In genomic region chr11:8336356-8337114, GRCh38 we compare ENCODE assay signal across 16 cellular contexts.
DNase-seq lines count a peak whose midpoint lies in the region; ATAC-seq, FAIRE-seq and TF ChIP-seq lines count a peak whose summit lies in the region.
"Had no signal": no experiment of that assay in that cellular context is flagged by ENCODE, and none has a peak within 500 bp of the region (broad histone marks: within the 10 kb centered on the region; RNA-seq: fewer than 3 reads in every experiment).

No MANE protein-coding gene starts in this region.

- H3K4ac ChIP-seq in H1 (replicated peaks; ENCODE audit: insufficient read length, low read depth, low read length) (no peak overlapping the region), mesendoderm (ENCODE audit: low read depth, low read length) (no peak overlapping the region)

- H3K36me3 Mint-ChIP-seq in GM23338 (ENCODE audit: low read depth) = no peaks in the 10 kb centered on the region
- H3K36me3 Mint-ChIP-seq in T-helper 2 cell treated with Interferon-gamma antibody and Interleukin-4, amounts not matched to agents 5 μg/mL and 100 μg/mL, for 36 hours (ENCODE audit: low read depth) = no peaks in the 10 kb centered on the region
- H3K36me3 Mint-ChIP-seq: IgD-negative memory B cell had no signal

- no peaks in the 10 kb centered on the region for H3K79me2 ChIP-seq in GM23338 (replicated peaks; ENCODE audit: insufficient read depth)
- no peaks in the 10 kb centered on the region for H3K79me2 ChIP-seq in H1 (ENCODE audit: control insufficient read depth in 1 of 2, insufficient read depth in 2 of 2, low read length in 2 of 2)
- H3K79me2 ChIP-seq in mesendoderm (ENCODE audit: control insufficient read depth, insufficient read depth, low read length) = no peaks in the 10 kb centered on the region

- peaks cover 25% of the 10 kb centered on the region for H3K4me1 Mint-ChIP-seq in GM23338
- H3K4me1 Mint-ChIP-seq in T-helper 2 cell treated with Interferon-gamma antibody and Interleukin-4, amounts not matched to agents 5 μg/mL and 100 μg/mL, for 36 hours (ENCODE audit: low read depth) = no peaks in the 10 kb centered on the region

- 86% methylated on average over 16 of the region's 16 CpGs; no CpG with 5 or more reads in 1 of the 2 experiments for WGBS in H1 (ENCODE audit: extremely low coverage in 1 of 2, insufficient coverage in 1 of 2, insufficient read length in 1 of 2, insufficient replicate concordance in 2 of 2, low coverage in 1 of 2, low lambda C conversion rate in 2 of 2, missing lambda C conversion rate in 1 of 2), 2 experiments
- no CpG with 5 or more reads among the region's 16 CpGs for WGBS in mesendoderm (ENCODE audit: extremely low coverage, insufficient coverage, low lambda C conversion rate)

- H3K4me3 ChIP-seq in GM23338 (no peak overlapping the region), NT2/D1 (ENCODE audit: insufficient read length, low read depth) (no peak overlapping the region), H1 (ENCODE audit: extremely low read depth in 1 of 4, insufficient read depth in 2 of 4, low read depth in 3 of 4, low read length in 4 of 4) (no peak overlapping the region), mesendoderm (ENCODE audit: low read length) (no peak overlapping the region)

- no peak overlapping the region for H3K23ac ChIP-seq in H1 (ENCODE audit: insufficient read length)
- no peak overlapping the region for H3K23ac ChIP-seq in mesendoderm (ENCODE audit: low read length)

- no peak for TF ChIP-seq EP300 in H1 (IDR thresholded peaks at IDR 0.05; ENCODE audit: borderline replicate concordance in 1 of 2, low read depth in 2 of 2, low read length in 2 of 2)

- H3K36me3 ChIP-seq in GM23338 (ENCODE audit: insufficient read depth) = no peaks in the 10 kb centered on the region
- no peaks in the 10 kb centered on the region for H3K36me3 ChIP-seq in NT2/D1 (ENCODE audit: insufficient read depth, insufficient read length, low read length)
- no peaks in the 10 kb centered on the region for H3K36me3 ChIP-seq in H1 (ENCODE audit: control insufficient read depth in 2 of 4, insufficient read depth in 4 of 4, low read length in 3 of 4)
- no peaks in the 10 kb centered on the region for H3K36me3 ChIP-seq in mesendoderm (ENCODE audit: control insufficient read depth, insufficient read depth, low read length)

- no peak overlapping the region for H3K27ac Mint-ChIP-seq in GM23338
- no peak overlapping the region for H3K27ac Mint-ChIP-seq in T-helper 2 cell treated with Interferon-gamma antibody and Interleukin-4, amounts not matched to agents 5 μg/mL and 100 μg/mL, for 36 hours
- H3K27ac Mint-ChIP-seq: CD4-positive, alpha-beta T cell; IgD-negative memory B cell had no signal

- H2AFZ ChIP-seq in GM23338 (peak overlapping the region; percentile 47; the same call in 1 of the 2 replicates), H1 (ENCODE audit: low read length) (no peak overlapping the region)

- no peak for TF ChIP-seq CTCF in GM23338 (conservative IDR thresholded peaks at IDR 0.05; ENCODE audit: low read depth in 2 of 2)
- TF ChIP-seq CTCF in H1 (IDR thresholded peaks at IDR 0.05; ENCODE audit: control extremely low read depth in 1 of 3, insufficient read depth in 1 of 3, low read depth in 1 of 3, low read length in 3 of 3) = no peak

- no peak for FAIRE-seq in H1 (lab: Jason Lieb, UNC)
- FAIRE-seq: H54 had no signal

- POLR2A ChIA-PET in H1 (lab: Charles Lee; ENCODE audit: partially characterized antibody) = no interaction called here

- CTCF ChIA-PET in H1 (lab: Charles Lee; ENCODE audit: partially characterized antibody) = interaction anchor here (0.8 to 2.7 kb wide), 6 partner anchors 13 to 116 kb away, joined by 3 to 21 read pairs (median 4); no protein-coding TSS in a partner anchor

- H3K27me3 Mint-ChIP-seq in GM23338 (ENCODE audit: insufficient read depth, low read depth, poor library complexity) = peaks cover 14% of the 10 kb centered on the region
- no peaks in the 10 kb centered on the region for H3K27me3 Mint-ChIP-seq in T-helper 2 cell treated with Interferon-gamma antibody and Interleukin-4, amounts not matched to agents 5 μg/mL and 100 μg/mL, for 36 hours (ENCODE audit: low read depth)
- H3K27me3 Mint-ChIP-seq: CD4-positive, alpha-beta T cell; IgD-negative memory B cell had no signal

- H2AK5ac ChIP-seq in H1 (ENCODE audit: low read depth, low read length) = no peak overlapping the region
- H2AK5ac ChIP-seq in mesendoderm (ENCODE audit: low read length) = no peak overlapping the region

- no peak overlapping the region for H2BK15ac ChIP-seq in H1 (ENCODE audit: low read length)
- no peak overlapping the region for H2BK15ac ChIP-seq in mesendoderm (replicated peaks; ENCODE audit: low read depth)

- H3K27me3 ChIP-seq in GM23338 (ENCODE audit: insufficient read depth) (no peaks in the 10 kb centered on the region), NT2/D1 (ENCODE audit: insufficient read depth, insufficient read length) (no peaks in the 10 kb centered on the region), H1 (replicated peaks in 1 of 4; ENCODE audit: control insufficient read depth in 3 of 4, extremely low read depth in 1 of 4, insufficient read depth in 3 of 4, low read length in 3 of 4) (no peaks in the 10 kb centered on the region), mesendoderm (ENCODE audit: insufficient read depth, low read length, poor library complexity) (no peaks in the 10 kb centered on the region)

- no peak overlapping the region for H3K14ac ChIP-seq in H1 (ENCODE audit: insufficient read length)

- peak overlapping the region; percentile 50 for H3K9ac ChIP-seq in NT2/D1 (ENCODE audit: insufficient read length, low read depth)
- peak overlapping the region in 1 of 4 experiments; percentile 8; a peak in 2 of 7 replicates for H3K9ac ChIP-seq in H1 (replicated peaks in 1 of 4; ENCODE audit: extremely low read depth in 1 of 4, low read depth in 3 of 4, low read length in 3 of 4)
- no peak overlapping the region for H3K9ac ChIP-seq in mesendoderm (ENCODE audit: low read length)

- no peak overlapping the region for H4K5ac ChIP-seq in H1 (ENCODE audit: insufficient read length, low read depth, low read length)
- no peak overlapping the region for H4K5ac ChIP-seq in mesendoderm (ENCODE audit: low read length)

- H2BK12ac ChIP-seq in H1 (ENCODE audit: low read depth, low read length) = 0 out of 2 replicates have a peak overlapping the region, but pooled peaks have one; percentile 9

- H3K18ac ChIP-seq in H1 (ENCODE audit: extremely low read depth, low read length) (no peak overlapping the region), mesendoderm (ENCODE audit: low read length) (no peak overlapping the region)

- H4K20me1 ChIP-seq in GM23338 (replicated peaks; ENCODE audit: insufficient read depth) = no peaks in the 10 kb centered on the region
- no peaks in the 10 kb centered on the region for H4K20me1 ChIP-seq in H1 (replicated peaks in 1 of 2; ENCODE audit: control insufficient read depth in 1 of 2, insufficient read depth in 2 of 2, low read length in 2 of 2)

- no peak overlapping the region for H3K4me2 ChIP-seq in GM23338
- H3K4me2 ChIP-seq in H1 (ENCODE audit: insufficient read depth in 1 of 2, low read depth in 2 of 2, low read length in 2 of 2) = no peak overlapping the region
- no peak overlapping the region for H3K4me2 ChIP-seq in mesendoderm (ENCODE audit: low read length)

- H4K8ac ChIP-seq in H1 (ENCODE audit: extremely low read depth, insufficient read depth, low read length) (peak overlapping the region; percentile 4; the same call in 1 of the 2 replicates), mesendoderm (ENCODE audit: low read depth, low read length) (no peak overlapping the region)

- no peak for TF ChIP-seq RAD21 in H1 (IDR thresholded peaks at IDR 0.05 in 1 of 2, conservative IDR thresholded peaks at IDR 0.05 in 1 of 2; ENCODE audit: low read depth in 2 of 2, low read length in 2 of 2)

- ATAC-seq in GM23338 (peak; percentile 8; the same call in 1 of the 3 replicates), GM18505 (IDR thresholded peaks at IDR 0.05; ENCODE audit: unreplicated experiment) (no peak), HG02798 (IDR thresholded peaks at IDR 0.05; ENCODE audit: poor library complexity, unreplicated experiment) (no peak)

- H2BK5ac ChIP-seq in H1 (ENCODE audit: low read depth, low read length) = no peak overlapping the region
- H2BK5ac ChIP-seq in mesendoderm (ENCODE audit: low read length) = no peak overlapping the region

- no peak overlapping the region for H2BK20ac ChIP-seq in H1 (ENCODE audit: low read length)

- H3K9me3 ChIP-seq in NT2/D1 (ENCODE audit: insufficient read depth, low read length) (no peaks in the 10 kb centered on the region), H1 (ENCODE audit: insufficient read depth in 2 of 2, low read depth in 1 of 2, low read length in 1 of 2) (no peaks in the 10 kb centered on the region)

- no peak for DNase-seq in GM23338 (ENCODE audit: low spot score)
- no peak for DNase-seq in NT2/D1 (ENCODE audit: low read depth, low spot score)
- DNase-seq in H1 (ENCODE audit: low read depth in 1 of 2, low spot score in 2 of 2) = no peak
- DNase-seq in mesendoderm = peak; percentile 77
- no peak for DNase-seq in NCI-H2029 treated with DMSO at 0.1 percent for 48 hours (lab: John Stamatoyannopoulos, UW)
- no peak for DNase-seq in T-helper 2 cell treated with Interferon-gamma antibody and Interleukin-4, amounts not matched to agents 5 μg/mL and 100 μg/mL, for 36 hours (ENCODE audit: low spot score)
- DNase-seq: CD4-positive, alpha-beta T cell; DND-41; GF-D8; NCI-H1048; NCI-H446; NCI-H748 treated with DMSO at 0.1 percent for 48 hours had no signal

- H3F3A ChIP-seq in GM23338 (replicated peaks; ENCODE audit: low read depth) = no peaks in the 10 kb centered on the region

- no peak overlapping the region for H3K4me3 Mint-ChIP-seq in GM23338
- H3K4me3 Mint-ChIP-seq in T-helper 2 cell treated with Interferon-gamma antibody and Interleukin-4, amounts not matched to agents 5 μg/mL and 100 μg/mL, for 36 hours = no peak overlapping the region
- H3K4me3 Mint-ChIP-seq: CD4-positive, alpha-beta T cell had no signal

- no peaks in the 10 kb centered on the region for H3K9me2 ChIP-seq in GM23338 (ENCODE audit: insufficient read depth)

- H3K4me1 ChIP-seq in GM23338 (ENCODE audit: insufficient read depth) (peaks cover 4% of the 10 kb centered on the region; the same call in 1 of the 2 replicates), NT2/D1 (ENCODE audit: insufficient read depth, insufficient read length) (peaks cover 32% of the 10 kb centered on the region), H1 (replicated peaks in 1 of 4; ENCODE audit: control insufficient read depth in 3 of 4, insufficient read depth in 4 of 4, low read length in 3 of 4) (peaks cover 0 to 10% (median 6%) of the 10 kb centered on the region in 4 experiments; a peak in 4 of 7 replicates), mesendoderm (ENCODE audit: control insufficient read depth, low read depth, low read length) (peaks cover 8% of the 10 kb centered on the region)

- no peak overlapping the region for H4K91ac ChIP-seq in H1 (replicated peaks; ENCODE audit: insufficient read length, low read length)

- H3K9me3 Mint-ChIP-seq in GM23338 = no peaks in the 10 kb centered on the region; the same call in 2 of the 3 replicates
- no peaks in the 10 kb centered on the region for H3K9me3 Mint-ChIP-seq in T-helper 2 cell treated with Interferon-gamma antibody and Interleukin-4, amounts not matched to agents 5 μg/mL and 100 μg/mL, for 36 hours
- H3K9me3 Mint-ChIP-seq: CD4-positive, alpha-beta T cell; IgD-negative memory B cell had no signal

- H3K23me2 ChIP-seq in H1 (ENCODE audit: low read depth, low read length) = no peaks in the 10 kb centered on the region

- no peaks in the 10 kb centered on the region for H3K79me1 ChIP-seq in H1 (ENCODE audit: low read depth, low read length)
- H3K79me1 ChIP-seq in mesendoderm (ENCODE audit: low read length) = no peaks in the 10 kb centered on the region

- TF ChIP-seq POLR2A in H1 (IDR thresholded peaks at IDR 0.05; ENCODE audit: control extremely low read depth in 1 of 2, low read depth in 2 of 2, low read length in 2 of 2) = no peak
- no peak for TF ChIP-seq POLR2A in GM18505 (IDR thresholded peaks at IDR 0.05; ENCODE audit: borderline replicate concordance, extremely low read depth, insufficient read depth, insufficient read length)

- no peak overlapping the region for H3K56ac ChIP-seq in H1 (replicated peaks; ENCODE audit: insufficient read length, low read depth, low read length)
- H3K56ac ChIP-seq in mesendoderm (ENCODE audit: low read length) = no peak overlapping the region

- H3K27ac ChIP-seq in GM23338 (ENCODE audit: low read depth) (no peak overlapping the region), H1 (ENCODE audit: low read depth, low read length) (no peak overlapping the region), mesendoderm (ENCODE audit: low read depth, low read length) (peak overlapping the region; percentile 42)

- no peak overlapping the region for H2BK120ac ChIP-seq in H1 (replicated peaks; ENCODE audit: low read depth, low read length)
- no peak overlapping the region for H2BK120ac ChIP-seq in mesendoderm (ENCODE audit: low read depth, low read length)
